1 cellular context compared by ENCODE assay signal in genomic region chr4:185398618-185399017, GRCh38.
TF ChIP-seq lines count a peak whose summit lies in the region.

No MANE protein-coding gene starts in this region.

TF ChIP-seq in HepG2, 621 proteins besides CTCF, POLR2A, EP300 and RAD21:
- no peak for TF ChIP-seq ZNF761 (CRISPR knock-in tag; conservative IDR thresholded peaks at IDR 0.05)
- no peak for TF ChIP-seq ZNF569 (CRISPR knock-in tag; IDR thresholded peaks at IDR 0.05; ENCODE audit: borderline replicate concordance)
- no peak for TF ChIP-seq MATR3 (CRISPR knock-in tag; IDR thresholded peaks at IDR 0.05)
- no peak for TF ChIP-seq AGO1 (IDR thresholded peaks at IDR 0.05; ENCODE audit: low read depth, low read length, poor library complexity, severe bottlenecking)
- no peak for TF ChIP-seq ETV5 (CRISPR knock-in tag; IDR thresholded peaks at IDR 0.05; ENCODE audit: borderline replicate concordance)
- TF ChIP-seq TEAD3 (CRISPR knock-in tag; optimal IDR thresholded peaks at IDR 0.05; ENCODE audit: borderline replicate concordance), result no peak
- TF ChIP-seq PHF20 (CRISPR knock-in tag; IDR thresholded peaks at IDR 0.05), result no peak
- TF ChIP-seq SNAI1 (CRISPR knock-in tag; IDR thresholded peaks at IDR 0.05; ENCODE audit: borderline replicate concordance), result no peak
